ENCODE assay signal across 19 cellular contexts in the genomic region with DNA sequence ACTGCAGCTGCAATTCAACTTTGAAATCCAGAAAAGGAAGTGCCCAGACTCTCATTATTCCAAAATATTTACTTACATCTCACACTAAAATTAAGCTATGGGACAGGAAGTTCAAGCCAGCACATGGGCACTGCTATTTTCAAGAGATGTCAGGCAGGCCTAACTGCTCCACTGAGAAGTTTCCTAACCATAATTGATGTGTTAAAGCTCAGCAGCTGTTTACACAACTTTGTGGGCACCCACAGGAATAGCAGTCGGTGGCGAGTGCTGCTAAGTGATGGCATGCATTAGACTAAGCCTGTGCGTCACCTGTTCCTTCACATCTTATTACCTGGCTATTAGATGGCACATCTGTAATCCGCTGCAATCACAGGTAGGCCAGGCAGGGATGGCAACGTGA.
"Had no signal": no experiment of that assay in that cellular context is flagged by ENCODE, and none has a peak within 500 bp of the region (broad histone marks: within the 10 kb centered on the region; RNA-seq: fewer than 3 reads in every experiment).

No MANE protein-coding gene starts in this region.

- H3K36me3 ChIP-seq: cardiac muscle cell, esophagus muscularis mucosa, gastroesophageal sphincter, heart left ventricle, prostate gland, right lobe of liver had no signal

- DNase-seq: activated CD4-positive, alpha-beta T cell treated with anti-CD3 and anti-CD28 coated beads, Interleukin-2, amount 10 ng/mL, durations not matched to agents 7 days and 5 days; activated CD8-positive, alpha-beta T cell treated with anti-CD3 and anti-CD28 coated beads, Interleukin-2, amount 10 ng/mL, durations not matched to agents 7 days and 5 days; activated naive CD4-positive, alpha-beta T cell treated with Interleukin-2 at 50 U/mL for 16 hours; activated naive CD8-positive, alpha-beta T cell treated with anti-CD3 and anti-CD28 coated beads, Interleukin-2, amount 10 ng/mL, durations not matched to agents 7 days and 5 days; activated T-cell treated with anti-CD3 and anti-CD28 coated beads, Interleukin-2, amount 50 U/mL, for 24 hours; amygdala; effector CD8-positive, alpha-beta T cell; heart left ventricle; kidney glomerular epithelial cell; mucosa of descending colon; naive thymus-derived CD4-positive, alpha-beta T cell; right lobe of liver; stimulated activated CD4-positive, alpha-beta T cell treated with anti-CD3 and anti-CD28 coated beads, Interleukin-4, amount 100 ng/mL, for 24 hours; testis had no signal

- H3K9me3 ChIP-seq: esophagus muscularis mucosa, gastroesophageal sphincter, heart left ventricle, mucosa of descending colon, prostate gland, right lobe of liver, testis had no signal

- H3K27me3 ChIP-seq: cardiac muscle cell, esophagus muscularis mucosa, gastroesophageal sphincter, heart left ventricle, right lobe of liver, testis had no signal

- H3K27ac ChIP-seq: cardiac muscle cell, esophagus muscularis mucosa, gastroesophageal sphincter, heart left ventricle, prostate gland, right lobe of liver, testis had no signal

- H3K4me1 ChIP-seq: esophagus muscularis mucosa, gastroesophageal sphincter, prostate gland, right lobe of liver, testis had no signal

- H3K4me3 ChIP-seq: cardiac muscle cell, esophagus muscularis mucosa, gastroesophageal sphincter, heart left ventricle, mucosa of descending colon, prostate gland, right lobe of liver, smooth muscle cell, testis had no signal

- H3K4me2 ChIP-seq: smooth muscle cell had no signal
